In genomic region chr1:1599919-1600860, GRCh38 we compare ENCODE assay signal across 8 cellular contexts. TPM values are rescaled to one million over a fixed set of nuclear protein-coding genes. Genes with fewer than 3 reads are reported as not detected.
DNase-seq lines count a peak whose midpoint lies in the region; ATAC-seq and TF ChIP-seq lines count a peak whose summit lies in the region.

FNDC10 (minus strand) TSS chr1:1600135; CDS start chr1:1600015, 120 bp downstream.

- no peaks in the 10 kb centered on the region for H3K36me3 Mint-ChIP-seq in CD4-positive, CD25-positive, alpha-beta regulatory T cell
- no peaks in the 10 kb centered on the region for H3K36me3 Mint-ChIP-seq in natural killer cell

- peaks cover 8% of the 10 kb centered on the region for H3K27me3 Mint-ChIP-seq in CD4-positive, CD25-positive, alpha-beta regulatory T cell
- peaks cover 0 to 6% of the 10 kb centered on the region in 2 donors for H3K27me3 Mint-ChIP-seq in natural killer cell (ENCODE audit: low read depth in 2 of 2)

- H3K27me3 ChIP-seq in CD4-positive, CD25-positive, alpha-beta regulatory T cell (ENCODE audit: control insufficient read depth, insufficient read depth, low read length), result no peaks in the 10 kb centered on the region

- DNase-seq in CD4-positive, CD25-positive, alpha-beta regulatory T cell, result no peak
- DNase-seq in ecto neural progenitor cell (ENCODE audit: low spot score) (peak; percentile 52), natural killer cell (no peak), middle frontal gyrus (ENCODE audit: extremely low spot score, low spot score) (no peak), mucosa of gallbladder (ENCODE audit: low spot score) (no peak), CD1c-positive myeloid dendritic cell (ENCODE audit: extremely low spot score) (no peak), anterior cingulate cortex (lab: John Stamatoyannopoulos, UW) (no peak)

- H3K27ac ChIP-seq in CD4-positive, CD25-positive, alpha-beta regulatory T cell (ENCODE audit: insufficient read depth, low read length, poor library complexity, severe bottlenecking), result no peak within 1 kb of the TSS

- no peak for TF ChIP-seq RAD21 in Ishikawa (IDR thresholded peaks at IDR 0.05; ENCODE audit: low read depth)

- peaks cover 5% of the 10 kb centered on the region for H3K4me1 ChIP-seq in CD4-positive, CD25-positive, alpha-beta regulatory T cell (ENCODE audit: control insufficient read depth, insufficient read depth, low read length, poor library complexity, severe bottlenecking)

- intact Hi-C loops in natural killer cell (cut with micrococcal nuclease), result no loop called here

- H3K36me3 ChIP-seq in CD4-positive, CD25-positive, alpha-beta regulatory T cell (ENCODE audit: control insufficient read depth, insufficient read depth, low read length), result no peaks in the 10 kb centered on the region

- TF ChIP-seq EP300 in Ishikawa (IDR thresholded peaks at IDR 0.05; ENCODE audit: borderline replicate concordance), result no peak

- H3K27ac Mint-ChIP-seq in CD4-positive, CD25-positive, alpha-beta regulatory T cell, result no peak within 1 kb of the TSS
- H3K27ac Mint-ChIP-seq in natural killer cell, result no peak within 1 kb of the TSS

- ATAC-seq in CD4-positive, CD25-positive, alpha-beta regulatory T cell (ENCODE audit: low read depth in 2 of 2), result no peak
- ATAC-seq in natural killer cell, result peak; percentile 1 to 63 (median 55)

- no peaks in the 10 kb centered on the region for H3K9me3 ChIP-seq in CD4-positive, CD25-positive, alpha-beta regulatory T cell (ENCODE audit: control insufficient read depth in 2 of 2, low read length in 2 of 2)

- peaks cover 0 to 2% (median 0%) of the 10 kb centered on the region in 7 donors for H3K9me3 Mint-ChIP-seq in CD4-positive, CD25-positive, alpha-beta regulatory T cell
- no peaks in the 10 kb centered on the region for H3K9me3 Mint-ChIP-seq in natural killer cell

- H3K4me1 Mint-ChIP-seq in CD4-positive, CD25-positive, alpha-beta regulatory T cell, result peaks cover 0 to 16% (median 0%) of the 10 kb centered on the region in 4 donors
- peaks cover 0 to 7% of the 10 kb centered on the region in 2 donors for H3K4me1 Mint-ChIP-seq in natural killer cell

- no peak within 1 kb of the TSS for H3K4me3 ChIP-seq in CD4-positive, CD25-positive, alpha-beta regulatory T cell (ENCODE audit: low read depth, low read length)

- TF ChIP-seq CTCF in natural killer cell (IDR thresholded peaks at IDR 0.05), result no peak

- peak within 1 kb of the TSS; percentile 68 to 87 (median 72) for H3K4me3 Mint-ChIP-seq in CD4-positive, CD25-positive, alpha-beta regulatory T cell
- peak within 1 kb of the TSS; percentile 84 for H3K4me3 Mint-ChIP-seq in natural killer cell

TF ChIP-seq in Ishikawa, 13 proteins besides CTCF, POLR2A, EP300 and RAD21:
- TF ChIP-seq REST (IDR thresholded peaks at IDR 0.05; ENCODE audit: low read depth) (peak; percentile 47; the same call in 1 of the 2 replicates), TAF1 (IDR thresholded peaks at IDR 0.05; ENCODE audit: low read depth) (0 out of 2 replicates have a peak, but pooled peaks have one; percentile 7), YY1 (IDR thresholded peaks at IDR 0.05; ENCODE audit: low read depth) (no peak)

RNA-seq across cellular contexts. Expression of gene FNDC10, which starts in this region (rescaled TPM):
- total RNA-seq in CD4-positive, CD25-positive, alpha-beta regulatory T cell, result 0.96 TPM
- polyA plus RNA-seq in CD4-positive, CD25-positive, alpha-beta regulatory T cell, result under 1 TPM; 0.21 to 0.37 (median 0.29) TPM
- 1 to 10 TPM; 2.8 to 3.2 (median 3.0) TPM for total RNA-seq in natural killer cell
- 4.6 TPM for total RNA-seq in mucosa of gallbladder

Comparison
In these comparisons a context has a peak if more than half of its experiments do, and no peak if none do; other contexts are left out.
1. ATAC-seq: peak in natural killer cell (3 of 3); none in CD4-positive, CD25-positive, alpha-beta regulatory T cell (0 of 2).